9 cellular contexts compared by ENCODE assay signal in genomic region chrX:39815621-39816020, GRCh38.
DNase-seq lines count a peak whose midpoint lies in the region; ATAC-seq and TF ChIP-seq lines count a peak whose summit lies in the region.
"Had no signal": no experiment of that assay in that cellular context is flagged by ENCODE, and none has a peak within 500 bp of the region (broad histone marks: within the 10 kb centered on the region; RNA-seq: fewer than 3 reads in every experiment).

No MANE protein-coding gene starts in this region.

- ATAC-seq in HG02981 (IDR thresholded peaks at IDR 0.05; ENCODE audit: unreplicated experiment) (peak; percentile 71), right cardiac atrium (no peak)

- H3K27me3 ChIP-seq in mesenchymal stem cell (ENCODE audit: control insufficient read depth in 1 of 2, insufficient read depth in 1 of 2, low read length in 2 of 2): peaks cover 0 to 53% of the 10 kb centered on the region in 2 experiments
- no peaks in the 10 kb centered on the region for H3K27me3 ChIP-seq in WERI-Rb-1 (ENCODE audit: insufficient read depth, low read depth, severe bottlenecking)
- no peaks in the 10 kb centered on the region for H3K27me3 ChIP-seq in trophoblast cell (ENCODE audit: insufficient read depth, low read length)
- H3K27me3 ChIP-seq in right cardiac atrium (ENCODE audit: control insufficient read depth, insufficient read depth): no peaks in the 10 kb centered on the region

- H3K4me3 ChIP-seq in mesenchymal stem cell (ENCODE audit: insufficient read depth in 1 of 2, low read depth in 1 of 2, low read length in 2 of 2) (no peak overlapping the region), WERI-Rb-1 (ENCODE audit: low read depth, low read length) (no peak overlapping the region), trophoblast cell (ENCODE audit: low read depth, low read length) (no peak overlapping the region), right cardiac atrium (ENCODE audit: low read length) (no peak overlapping the region)

- no peak overlapping the region for H2BK15ac ChIP-seq in mesenchymal stem cell (ENCODE audit: low read depth, poor library complexity, severe bottlenecking)

- H3K27ac ChIP-seq in mesenchymal stem cell (ENCODE audit: low read length, poor library complexity, severe bottlenecking) (no peak overlapping the region), WERI-Rb-1 (no peak overlapping the region), trophoblast cell (ENCODE audit: low read depth, low read length) (no peak overlapping the region), right cardiac atrium (ENCODE audit: low read length) (no peak overlapping the region)
- H3K27ac ChIP-seq: KMS-11 had no signal

- H2AFZ ChIP-seq in mesenchymal stem cell (ENCODE audit: low read depth, low read length) (no peak overlapping the region), trophoblast cell (ENCODE audit: insufficient read depth, low read length, poor library complexity) (no peak overlapping the region)

- H3K4ac ChIP-seq in mesenchymal stem cell (ENCODE audit: low read depth in 1 of 2, low read length in 2 of 2): peak overlapping the region in 1 of 2 experiments; percentile 46
- H3K4ac ChIP-seq in trophoblast cell (ENCODE audit: low read depth, low read length): no peak overlapping the region

- H3K18ac ChIP-seq in mesenchymal stem cell (ENCODE audit: low read depth in 1 of 2, low read length in 2 of 2) (no peak overlapping the region), trophoblast cell (ENCODE audit: low read length) (no peak overlapping the region)

- H2BK120ac ChIP-seq in mesenchymal stem cell (ENCODE audit: low read depth, low read length) (no peak overlapping the region), trophoblast cell (ENCODE audit: insufficient read depth, low read length, poor library complexity) (no peak overlapping the region)

- H2BK5ac ChIP-seq in mesenchymal stem cell (ENCODE audit: low read depth, low read length, poor library complexity, severe bottlenecking) (no peak overlapping the region), trophoblast cell (ENCODE audit: low read depth, low read length, poor library complexity) (no peak overlapping the region)

- H3K14ac ChIP-seq in mesenchymal stem cell (ENCODE audit: low read length in 2 of 2): no peak overlapping the region
- H3K14ac ChIP-seq in trophoblast cell (ENCODE audit: low read length): no peak overlapping the region

- no peak overlapping the region for H4K12ac ChIP-seq in trophoblast cell (ENCODE audit: low read depth, low read length)

- H3K36me3 ChIP-seq in mesenchymal stem cell (ENCODE audit: control insufficient read depth in 1 of 2, insufficient read depth in 2 of 2, low read depth in 1 of 2, low read length in 2 of 2) (no peaks in the 10 kb centered on the region), WERI-Rb-1 (no peaks in the 10 kb centered on the region), trophoblast cell (ENCODE audit: control insufficient read depth in 1 of 2, insufficient read depth in 2 of 2, low read length in 2 of 2) (no peaks in the 10 kb centered on the region)

- H3K9me3 ChIP-seq in mesenchymal stem cell (ENCODE audit: control insufficient read depth, low read length) (no peaks in the 10 kb centered on the region), WERI-Rb-1 (ENCODE audit: severe bottlenecking) (no peaks in the 10 kb centered on the region), trophoblast cell (ENCODE audit: insufficient read depth, low read depth, low read length) (no peaks in the 10 kb centered on the region), right cardiac atrium (ENCODE audit: control insufficient read depth, low read length) (no peaks in the 10 kb centered on the region)

- H2AK5ac ChIP-seq in mesenchymal stem cell (ENCODE audit: low read length, severe bottlenecking) (no peak overlapping the region), trophoblast cell (ENCODE audit: low read length) (no peak overlapping the region)

- H2BK12ac ChIP-seq in mesenchymal stem cell (ENCODE audit: low read length in 2 of 2) (peak overlapping the region in 1 of 2 experiments; percentile 89), trophoblast cell (ENCODE audit: low read length) (no peak overlapping the region)

- no peak overlapping the region for H3K23ac ChIP-seq in mesenchymal stem cell (ENCODE audit: low read length in 2 of 2)
- H3K23ac ChIP-seq in trophoblast cell (ENCODE audit: low read length): no peak overlapping the region

- H3K79me2 ChIP-seq in trophoblast cell (ENCODE audit: control insufficient read depth, insufficient read depth, low read length, poor library complexity): no peaks in the 10 kb centered on the region

- peaks cover 8% of the 10 kb centered on the region for H3K4me1 ChIP-seq in mesenchymal stem cell (ENCODE audit: control insufficient read depth, insufficient read depth, low read depth, low read length)
- peaks cover 4 to 6% of the 10 kb centered on the region in 2 experiments for H3K4me1 ChIP-seq in trophoblast cell (ENCODE audit: control insufficient read depth in 1 of 2, insufficient read depth in 2 of 2, low read length in 2 of 2)
- peaks cover 3% of the 10 kb centered on the region for H3K4me1 ChIP-seq in right cardiac atrium (ENCODE audit: control insufficient read depth, insufficient read depth, low read length)

- H4K91ac ChIP-seq in mesenchymal stem cell (ENCODE audit: low read length) (no peak overlapping the region), trophoblast cell (ENCODE audit: low read depth, low read length) (no peak overlapping the region)

- no peak for TF ChIP-seq CTCF in WERI-Rb-1 (IDR thresholded peaks at IDR 0.05; ENCODE audit: low read depth, low read length)

- no peak overlapping the region for H3K9ac ChIP-seq in mesenchymal stem cell (ENCODE audit: low read length)
- H3K9ac ChIP-seq in trophoblast cell (ENCODE audit: low read length): no peak overlapping the region
- H3K9ac ChIP-seq: KMS-11 had no signal

- H4K8ac ChIP-seq in mesenchymal stem cell (ENCODE audit: low read length) (no peak overlapping the region), trophoblast cell (ENCODE audit: low read depth, low read length) (no peak overlapping the region)

- H3K4me2 ChIP-seq in mesenchymal stem cell (ENCODE audit: low read length, poor library complexity, severe bottlenecking): no peak overlapping the region
- H3K4me2 ChIP-seq in trophoblast cell (ENCODE audit: low read length): no peak overlapping the region
- H3K4me2 ChIP-seq: KMS-11 had no signal

- 90% methylated on average over 1 of the region's 1 CpG for WGBS in mesenchymal stem cell
- no CpG with 5 or more reads among the region's 1 CpG for WGBS in trophoblast cell (ENCODE audit: extremely low coverage, insufficient coverage, insufficient read length)
- WGBS in right cardiac atrium: 91% methylated on average over 1 of the region's 1 CpG

- intact Hi-C loops in right cardiac atrium (cut with DNase I): loop anchor here in 3 of 4 donors (5.0 to 10.0 kb wide), 8 partner anchors 81 to 449 kb away; partner anchors contain the start of gene BCOR (in 1 of the 3)

- no peaks in the 10 kb centered on the region for H3K79me1 ChIP-seq in mesenchymal stem cell (replicated peaks; ENCODE audit: low read length, poor library complexity, severe bottlenecking)
- no peaks in the 10 kb centered on the region for H3K79me1 ChIP-seq in trophoblast cell (ENCODE audit: low read length)

- DNase-seq in NCI-H510A treated with DMSO at 0.1 percent for 48 hours (lab: John Stamatoyannopoulos, UW) (peak; percentile 22), NCI-H510A (lab: John Stamatoyannopoulos, UW) (no peak), OCI-M2 (lab: John Stamatoyannopoulos, UW; ENCODE audit: unreplicated experiment) (peak; percentile 10), mesenchymal stem cell (peak; percentile 50), WERI-Rb-1 (no peak), trophoblast cell (no peak), right cardiac atrium (no peak)

Comparison
In these comparisons a context has a peak if more than half of its experiments do, and no peak if none do; other contexts are left out.
1. DNase-seq: peak in NCI-H510A treated with DMSO at 0.1 percent for 48 hours (single experiment), OCI-M2 (single experiment) and mesenchymal stem cell (single experiment); none in NCI-H510A (single experiment), WERI-Rb-1 (single experiment), trophoblast cell (0 of 2) and right cardiac atrium (0 of 3).